In the genomic region with DNA sequence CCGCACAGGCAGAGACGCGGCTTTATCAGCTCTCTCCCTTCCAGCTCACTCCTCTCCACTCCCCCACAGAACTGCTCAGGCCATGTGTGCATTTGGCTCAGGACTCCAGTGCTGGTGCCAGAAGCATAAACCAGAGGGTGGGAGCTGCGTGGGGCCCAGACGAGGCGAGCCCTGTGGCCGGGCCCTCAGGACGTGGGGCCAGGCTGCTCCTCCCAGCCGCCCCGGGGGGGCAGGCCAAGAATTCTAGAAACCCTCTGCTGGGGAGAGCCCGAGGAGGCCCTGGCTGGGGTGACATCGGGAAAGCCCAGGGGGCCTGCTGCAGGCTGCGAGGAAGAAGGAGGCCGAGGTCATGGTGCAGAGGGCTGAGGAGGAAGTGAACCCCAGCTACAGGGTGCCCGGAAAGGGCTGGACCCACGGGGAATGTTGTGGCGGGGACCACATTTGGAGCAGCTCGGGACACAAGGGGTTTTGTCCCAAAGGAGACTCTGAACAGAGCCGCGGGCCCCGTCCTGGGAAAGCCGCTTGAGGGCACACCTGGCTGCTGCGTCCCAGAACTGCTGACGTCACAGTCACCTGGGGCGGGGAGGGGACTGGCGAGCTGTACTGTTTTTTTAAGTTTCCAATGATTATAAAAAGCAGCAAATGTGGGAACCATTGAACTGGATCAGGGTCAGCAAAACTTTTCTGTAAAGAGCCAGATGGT, we compare ENCODE assay signal across 11 cellular contexts.
DNase-seq lines count a peak whose midpoint lies in the region; ATAC-seq and TF ChIP-seq lines count a peak whose summit lies in the region.
"Had no signal": no experiment of that assay in that cellular context is flagged by ENCODE, and none has a peak within 500 bp of the region (broad histone marks: within the 10 kb centered on the region; RNA-seq: fewer than 3 reads in every experiment).

No MANE protein-coding gene starts in this region.

- no peaks in the 10 kb centered on the region for H3K9me3 ChIP-seq in muscle layer of duodenum (ENCODE audit: control insufficient read depth in 1 of 2, low read length in 2 of 2)
- no peaks in the 10 kb centered on the region for H3K9me3 ChIP-seq in aorta (ENCODE audit: control insufficient read depth, low read length)

- peak; percentile 82 for ATAC-seq in aorta (ENCODE audit: low FRiP score)
- no peak for ATAC-seq in GM18909 (IDR thresholded peaks at IDR 0.05; ENCODE audit: poor library complexity, unreplicated experiment)

- 20 to 24% methylated on average over 24 to 26 of the region's 26 CpGs for WGBS in aorta, 2 donors

- no peaks in the 10 kb centered on the region for H3K36me3 ChIP-seq in muscle layer of duodenum (ENCODE audit: control insufficient read depth in 1 of 2, insufficient read depth in 2 of 2, low read length in 2 of 2)
- H3K36me3 ChIP-seq in aorta (ENCODE audit: control insufficient read depth in 1 of 2, insufficient read depth in 2 of 2, low read length in 1 of 2) = no peaks in the 10 kb centered on the region

- no peak for TF ChIP-seq CTCF in fibroblast of pulmonary artery (IDR thresholded peaks at IDR 0.05; ENCODE audit: low read length, missing control alignments)

- intact Hi-C loops in aorta (cut with DNase I) = no loop called here

- H3K27me3 ChIP-seq in muscle layer of duodenum (ENCODE audit: low read depth, low read length) (no peaks in the 10 kb centered on the region), aorta (ENCODE audit: control insufficient read depth in 1 of 2, insufficient read depth in 2 of 2, low read length in 1 of 2) (no peaks in the 10 kb centered on the region)

- peak overlapping the region; percentile 50 for H3K27ac ChIP-seq in muscle layer of duodenum (ENCODE audit: low read length)
- H3K27ac ChIP-seq in aorta (ENCODE audit: low read depth in 1 of 2, low read length in 2 of 2) = no peak overlapping the region
- H3K27ac ChIP-seq: 22Rv1 had no signal

- peaks cover 3 to 27% of the 10 kb centered on the region in 2 donors for H3K4me1 ChIP-seq in muscle layer of duodenum (ENCODE audit: control insufficient read depth in 1 of 2, insufficient read depth in 2 of 2, low read length in 2 of 2)
- H3K4me1 ChIP-seq in aorta (ENCODE audit: control insufficient read depth in 1 of 2, insufficient read depth in 2 of 2, low read length in 2 of 2) = peaks cover 0 to 3% of the 10 kb centered on the region in 2 donors

- DNase-seq in DMS 273 (lab: John Stamatoyannopoulos, UW; ENCODE audit: unreplicated experiment) = peak; percentile 36
- DNase-seq in DMS 273 treated with DMSO at 0.1 percent for 48 hours (lab: John Stamatoyannopoulos, UW) = no peak
- peak; percentile 97 for DNase-seq in fibroblast of pulmonary artery (ENCODE audit: low read depth)
- peak; percentile 75 to 88 for DNase-seq in aorta
- no peak for DNase-seq in GF-D8 (lab: John Stamatoyannopoulos, UW)
- no peak for DNase-seq in activated CD4-positive, alpha-beta T cell treated with anti-CD3 and anti-CD28 coated beads for 48 hours
- DNase-seq: activated gamma-delta T cell treated with Interleukin-2 at 50 U/mL for 16 hours, islet precursor cell had no signal

- no peak overlapping the region for H3K4me3 ChIP-seq in fibroblast of pulmonary artery (replicated peaks; ENCODE audit: low read depth, low read length)
- H3K4me3 ChIP-seq in muscle layer of duodenum (ENCODE audit: low read depth in 1 of 2, low read length in 2 of 2) = peak overlapping the region in 1 of 2 donors; percentile 31
- H3K4me3 ChIP-seq in aorta (ENCODE audit: low read length in 2 of 2) = no peak overlapping the region

Comparison
In these comparisons a context has a peak if more than half of its experiments do, and no peak if none do; other contexts are left out.
1. DNase-seq: peak in DMS 273 (single experiment), fibroblast of pulmonary artery (single experiment) and aorta (2 of 2); none in DMS 273 treated with DMSO at 0.1 percent for 48 hours (single experiment), GF-D8 (single experiment) and activated CD4-positive, alpha-beta T cell treated with anti-CD3 and anti-CD28 coated beads for 48 hours (single experiment).